In the genomic region with DNA sequence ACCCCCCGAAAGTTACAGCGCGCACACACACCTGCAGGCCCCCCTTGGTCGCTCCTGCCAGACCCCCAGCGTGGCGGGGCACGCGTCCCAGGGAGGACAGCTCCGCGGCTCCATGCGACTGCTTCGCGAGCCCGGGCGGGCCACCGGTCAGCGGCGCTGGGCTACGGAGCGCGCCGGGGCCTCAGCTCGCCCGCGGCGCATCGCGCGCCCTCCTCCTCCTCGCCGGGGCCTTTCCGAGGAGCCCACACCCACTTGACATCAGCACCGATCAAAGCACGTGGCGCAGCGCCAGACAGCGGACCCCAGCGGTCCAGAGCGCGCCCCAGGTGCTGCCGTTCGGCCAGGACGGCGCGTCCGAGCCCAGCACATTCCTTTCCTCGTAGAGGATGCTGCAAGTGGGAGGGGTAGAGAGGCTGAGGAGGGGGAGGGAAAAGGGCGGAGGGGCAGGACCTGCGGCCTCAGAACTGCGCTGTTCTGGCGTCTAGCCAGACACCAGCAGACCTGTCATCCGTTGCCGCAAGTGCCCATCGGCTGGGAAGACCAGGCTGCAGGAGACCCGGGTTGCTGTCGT, we compare ENCODE assay signal across 8 cellular contexts.
A peak's percentile ranks its signal among the peaks of the same experiment; 100 is the strongest.
DNase-seq lines count a peak whose midpoint lies in the region; ATAC-seq and TF ChIP-seq lines count a peak whose summit lies in the region.

No MANE protein-coding gene starts in this region.

- H3K4me3 ChIP-seq in mesendoderm (ENCODE audit: low read length), result peak overlapping the region; percentile 10
- peak overlapping the region; percentile 49 for H3K4me3 ChIP-seq in upper lobe of right lung

- no peak overlapping the region for H3K23ac ChIP-seq in mesendoderm (ENCODE audit: low read length)

- peak overlapping the region; percentile 92 for H3K4me2 ChIP-seq in mesendoderm (ENCODE audit: low read length)

- CTCF ChIA-PET in RWPE1 (lab: Yijun Ruan, JAX), result interaction anchor here (0.9 to 1.8 kb wide), 3 partner anchors 21 to 139 kb away, joined by 3 to 7 read pairs (median 3); no protein-coding TSS in a partner anchor

- H3K79me2 ChIP-seq in mesendoderm (ENCODE audit: control insufficient read depth, insufficient read depth, low read length), result no peaks in the 10 kb centered on the region

- no peak overlapping the region for H3K18ac ChIP-seq in mesendoderm (ENCODE audit: low read length)

- H3K9me3 Mint-ChIP-seq in effector memory CD8-positive, alpha-beta T cell, result no peaks in the 10 kb centered on the region

- H3K4ac ChIP-seq in mesendoderm (ENCODE audit: low read depth, low read length), result no peak overlapping the region

- H2AK5ac ChIP-seq in mesendoderm (ENCODE audit: low read length), result no peak overlapping the region

- H2BK120ac ChIP-seq in mesendoderm (ENCODE audit: low read depth, low read length), result no peak overlapping the region

- H4K5ac ChIP-seq in mesendoderm (ENCODE audit: low read length), result no peak overlapping the region

- POLR2A ChIA-PET in RWPE1 (lab: Yijun Ruan, JAX; ENCODE audit: low non-redundant PET), result no interaction called here

- no peaks in the 10 kb centered on the region for H3K9me3 ChIP-seq in upper lobe of right lung

- DNase-seq in Caki2 (ENCODE audit: low read depth) (peak; percentile 77), RWPE1 (ENCODE audit: low spot score) (peak; percentile 58), mesendoderm (peak; percentile 91), upper lobe of right lung (peak; percentile 73), OCI-M1 (lab: John Stamatoyannopoulos, UW) (no peak), NCI-H1930 (lab: John Stamatoyannopoulos, UW) (no peak)
- DNase-seq in effector memory CD8-positive, alpha-beta T cell, result no peak

- no peaks in the 10 kb centered on the region for H3K79me1 ChIP-seq in mesendoderm (ENCODE audit: low read length)

- H3K27me3 Mint-ChIP-seq in effector memory CD8-positive, alpha-beta T cell, result peaks cover 51 to 61% of the 10 kb centered on the region in 2 donors

- H3K36me3 Mint-ChIP-seq in effector memory CD8-positive, alpha-beta T cell (ENCODE audit: insufficient read depth), result peaks cover 2% of the 10 kb centered on the region

- TF ChIP-seq CTCF in RWPE1 (conservative IDR thresholded peaks at IDR 0.05; ENCODE audit: low read depth) (no peak), upper lobe of right lung (IDR thresholded peaks at IDR 0.05) (no peak)

- H3K27me3 ChIP-seq in mesendoderm (ENCODE audit: insufficient read depth, low read length, poor library complexity) (no peaks in the 10 kb centered on the region), upper lobe of right lung (peaks cover 22% of the 10 kb centered on the region)

- H3K9ac ChIP-seq in mesendoderm (ENCODE audit: low read length), result peak overlapping the region; percentile 1

- peak overlapping the region; percentile 83 for H3K56ac ChIP-seq in mesendoderm (ENCODE audit: low read length)

- H3K36me3 ChIP-seq in mesendoderm (ENCODE audit: control insufficient read depth, insufficient read depth, low read length), result no peaks in the 10 kb centered on the region
- H3K36me3 ChIP-seq in upper lobe of right lung, result no peaks in the 10 kb centered on the region

- peak overlapping the region in 1 of 2 donors; percentile 0 for H3K27ac Mint-ChIP-seq in effector memory CD8-positive, alpha-beta T cell

- H3K27ac ChIP-seq in RWPE1, result peak overlapping the region; percentile 68
- no peak overlapping the region for H3K27ac ChIP-seq in mesendoderm (ENCODE audit: low read depth, low read length)
- peak overlapping the region; percentile 74 for H3K27ac ChIP-seq in upper lobe of right lung

- H3K4me1 Mint-ChIP-seq in effector memory CD8-positive, alpha-beta T cell (ENCODE audit: low read depth in 2 of 2), result peaks cover 4 to 6% of the 10 kb centered on the region in 2 donors

- H2BK15ac ChIP-seq in mesendoderm (replicated peaks; ENCODE audit: low read depth), result no peak overlapping the region

- no peak overlapping the region for H4K8ac ChIP-seq in mesendoderm (ENCODE audit: low read depth, low read length)

- intact Hi-C loops in upper lobe of right lung (cut with DNase I), result no loop called here

- peak overlapping the region; percentile 51 to 72 for H3K4me3 Mint-ChIP-seq in effector memory CD8-positive, alpha-beta T cell

- H3K4me1 ChIP-seq in mesendoderm (ENCODE audit: control insufficient read depth, low read depth, low read length) (peaks cover 24% of the 10 kb centered on the region), upper lobe of right lung (peaks cover 8% of the 10 kb centered on the region)

- no peak overlapping the region for H2BK5ac ChIP-seq in mesendoderm (ENCODE audit: low read length)

- in situ Hi-C loops in Caki2 (cut with HindIII; ENCODE audit: low pct_unique_long_range_greater_than_20kb, low sequenced_read_pairs), result no loop called here

- no CpG with 5 or more reads among the region's 56 CpGs for WGBS in mesendoderm (ENCODE audit: extremely low coverage, insufficient coverage, low lambda C conversion rate)

- ATAC-seq in GM21529 (IDR thresholded peaks at IDR 0.05; ENCODE audit: unreplicated experiment), result peak; percentile 15
- ATAC-seq in effector memory CD8-positive, alpha-beta T cell (replicated peaks), result peak; percentile 44
- ATAC-seq in upper lobe of right lung, result peak; percentile 72

Comparison
In these comparisons a context has a peak if more than half of its experiments do, and no peak if none do; other contexts are left out.
1. DNase-seq: peak in Caki2 (single experiment), RWPE1 (single experiment), mesendoderm (single experiment) and upper lobe of right lung (single experiment); none in effector memory CD8-positive, alpha-beta T cell (0 of 3), OCI-M1 (single experiment) and NCI-H1930 (0 of 2).
2. ATAC-seq: peak in every context shown above with its lines; median percentile 72 in upper lobe of right lung; 44 in effector memory CD8-positive, alpha-beta T cell; 15 in GM21529.